ENCODE assay signal across 1 cellular context in genomic region chr5:56269216-56269927, GRCh38.
TF ChIP-seq lines count a peak whose summit lies in the region.

No MANE protein-coding gene starts in this region.

TF ChIP-seq in K562, 482 proteins besides CTCF, POLR2A, EP300 and RAD21 (continued from another document):
- TF ChIP-seq DEAF1 (CRISPR knock-in tag; IDR thresholded peaks at IDR 0.05) = 0 out of 2 replicates have a peak, but pooled peaks have one; percentile 6
